Comparison of ENCODE assay signal across 9 cellular contexts in the genomic region with DNA sequence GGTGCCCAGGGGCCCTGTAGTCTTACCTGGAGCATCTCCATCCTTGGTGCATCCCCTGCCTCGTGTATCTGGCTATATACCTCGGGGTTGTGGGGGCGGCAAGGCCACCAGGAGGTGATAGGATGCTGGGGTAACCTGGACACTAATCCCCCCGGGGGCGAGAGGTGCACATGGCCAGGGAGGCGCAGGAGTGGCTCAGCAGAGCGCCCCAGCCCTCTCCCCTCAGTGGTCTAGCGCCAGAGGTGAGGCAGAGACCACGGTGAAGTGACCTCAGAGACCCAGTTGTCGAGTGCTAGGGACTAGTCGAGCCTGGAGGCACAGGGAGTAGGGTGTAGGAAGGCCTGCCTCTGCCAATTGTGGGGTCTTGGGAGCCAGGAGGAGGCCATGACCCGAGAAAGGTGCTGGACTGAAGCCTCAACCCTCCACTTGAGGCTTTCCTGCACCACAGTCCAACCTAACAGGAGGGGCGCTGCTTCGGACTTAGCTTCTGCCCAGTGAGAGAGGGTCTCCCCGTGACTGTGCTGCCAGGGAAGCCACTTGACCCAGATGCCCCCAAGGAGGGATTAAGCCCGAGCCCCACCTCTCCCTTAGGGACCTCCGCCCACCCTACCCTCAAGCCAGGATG. TPM values are rescaled to one million over a fixed set of nuclear protein-coding genes. Genes with fewer than 3 reads are reported as not detected.
DNase-seq lines count a peak whose midpoint lies in the region; ATAC-seq and TF ChIP-seq lines count a peak whose summit lies in the region.
"Had no signal": no experiment of that assay in that cellular context is flagged by ENCODE, and none has a peak within 500 bp of the region (broad histone marks: within the 10 kb centered on the region; RNA-seq: fewer than 3 reads in every experiment).

Gene LHB, minus strand, starts transcription at position 51 of the 625 bp plus-strand sequence. Its CDS starts 10 bp downstream, at position 41.

- intact Hi-C loops in dorsolateral prefrontal cortex (cut with DNase I) = no loop called here

- peaks cover 0 to 6% (median 0%) of the 10 kb centered on the region in 5 donors for H3K27me3 Mint-ChIP-seq in naive thymus-derived CD8-positive, alpha-beta T cell

- 75% methylated on average over 16 of the region's 17 CpGs for WGBS in HUES64

- peaks cover 21% of the 10 kb centered on the region for H3K36me3 ChIP-seq in BE2C
- H3K36me3 ChIP-seq in HUES64 (ENCODE audit: insufficient read depth, low read length) = peaks cover 36% of the 10 kb centered on the region

- POLR2A ChIA-PET in naive thymus-derived CD8-positive, alpha-beta T cell (lab: Charles Lee) = interaction anchor here (1.4 kb wide), 1 partner anchor 24 kb away, joined by 19 read pairs; the partner anchor contains the start of genes GYS1 and RUVBL2

- no peaks in the 10 kb centered on the region for H3K9me3 Mint-ChIP-seq in naive thymus-derived CD8-positive, alpha-beta T cell

- H3K4me3 Mint-ChIP-seq in naive thymus-derived CD8-positive, alpha-beta T cell = peak within 1 kb of the TSS; percentile 81 to 95 (median 90)

- H3K27ac ChIP-seq in HUES64 (ENCODE audit: low read depth, low read length) = no peak within 1 kb of the TSS
- no peak within 1 kb of the TSS for H3K27ac ChIP-seq in dorsolateral prefrontal cortex

- peak within 1 kb of the TSS; percentile 62 for H3K4me3 ChIP-seq in BE2C (ENCODE audit: low read depth, low read length)
- H3K4me3 ChIP-seq in HUES64 (ENCODE audit: low read length) = peak within 1 kb of the TSS; percentile 51
- H3K4me3 ChIP-seq in dorsolateral prefrontal cortex = peak within 1 kb of the TSS in 58 of 59 donors; percentile 6 to 63 (median 46)

- H3K4me1 Mint-ChIP-seq in naive thymus-derived CD8-positive, alpha-beta T cell = peaks cover 10 to 35% (median 24%) of the 10 kb centered on the region in 4 donors

- TF ChIP-seq CTCF in BE2C (IDR thresholded peaks at IDR 0.05; ENCODE audit: low read depth, low read length) = no peak
- no peak for TF ChIP-seq CTCF in dorsolateral prefrontal cortex (IDR thresholded peaks at IDR 0.05 in 54 of 56, conservative IDR thresholded peaks at IDR 0.05 in 2 of 56; ENCODE audit: low read depth in 1 of 56, partially characterized antibody in 56 of 56)

- H3K27me3 ChIP-seq in BE2C = no peaks in the 10 kb centered on the region
- H3K27me3 ChIP-seq in HUES64 (ENCODE audit: insufficient read depth, low read length) = peaks cover 27% of the 10 kb centered on the region
- H3K27me3 ChIP-seq in dorsolateral prefrontal cortex = peaks cover 0 to 41% (median 15%) of the 10 kb centered on the region in 45 donors

- H3K9ac ChIP-seq in HUES64 (ENCODE audit: low read depth, low read length) = 0 out of 2 replicates have a peak within 1 kb of the TSS, but pooled peaks have one; percentile 17

- ATAC-seq in naive thymus-derived CD8-positive, alpha-beta T cell = no peak
- ATAC-seq in HG03571 (IDR thresholded peaks at IDR 0.05; ENCODE audit: unreplicated experiment) = no peak
- ATAC-seq in GM19397 (IDR thresholded peaks at IDR 0.05; ENCODE audit: unreplicated experiment) = no peak

- DNase-seq in BE2C (no peak), dorsolateral prefrontal cortex (no peak), DMS79 (lab: John Stamatoyannopoulos, UW) (no peak), RKO (ENCODE audit: low spot score) (no peak)
- no peak for DNase-seq in naive thymus-derived CD8-positive, alpha-beta T cell

- H3K27ac Mint-ChIP-seq in naive thymus-derived CD8-positive, alpha-beta T cell = peak within 1 kb of the TSS in 8 of 10 donors; percentile 35 to 80 (median 67)

- H3K9me3 ChIP-seq in BE2C = no peaks in the 10 kb centered on the region
- no peaks in the 10 kb centered on the region for H3K9me3 ChIP-seq in HUES64 (ENCODE audit: insufficient read depth, low read depth, low read length)

- H3K36me3 Mint-ChIP-seq in naive thymus-derived CD8-positive, alpha-beta T cell = peaks cover 0 to 8% (median 0%) of the 10 kb centered on the region in 3 donors

- H3K4me1 ChIP-seq in BE2C = peaks cover 12% of the 10 kb centered on the region
- peaks cover 10% of the 10 kb centered on the region; the same call in 1 of the 2 replicates for H3K4me1 ChIP-seq in HUES64 (ENCODE audit: insufficient read depth, low read length)

RNA-seq across cellular contexts. Expression of gene LHB, which starts in this region (rescaled TPM):
- 3.1 TPM for polyA plus RNA-seq in BE2C (2012; ENCODE audit: insufficient read depth, insufficient read length, low read depth)
- polyA plus RNA-seq in HUES64 (2013, experiment 1 of 2) = not detected
- polyA plus RNA-seq in HUES64 (2013, experiment 2 of 2) = not detected
- 1 to 10 TPM in 1 of 120 experiments, not detected in 119; 1.9 TPM for total RNA-seq in dorsolateral prefrontal cortex
- not detected for total RNA-seq in naive thymus-derived CD8-positive, alpha-beta T cell
- polyA plus RNA-seq in naive thymus-derived CD8-positive, alpha-beta T cell = not detected
- total RNA-seq: myocyte had no signal
